2 cellular contexts compared by ENCODE assay signal in genomic region chr20:57211406-57211805, GRCh38.
TF ChIP-seq lines count a peak whose summit lies in the region.

No MANE protein-coding gene starts in this region.

TF ChIP-seq in GM23338, 12 proteins besides CTCF, POLR2A, EP300 and RAD21:
- TF ChIP-seq STAT1 (IDR thresholded peaks at IDR 0.05; ENCODE audit: unreplicated experiment) (no peak), ZNF114 (CRISPR knock-in tag; IDR thresholded peaks at IDR 0.05) (no peak), ZNF462 (CRISPR knock-in tag; IDR thresholded peaks at IDR 0.05) (no peak), CREB1 (CRISPR knock-in tag; IDR thresholded peaks at IDR 0.05; ENCODE audit: low read depth) (no peak), EZH2 (IDR thresholded peaks at IDR 0.05; ENCODE audit: low read depth, unreplicated experiment) (no peak), ZNF331 (CRISPR knock-in tag; IDR thresholded peaks at IDR 0.05; ENCODE audit: low read depth) (no peak), EZH2phosphoT487 (IDR thresholded peaks at IDR 0.05; ENCODE audit: unreplicated experiment) (no peak), NANOG (IDR thresholded peaks at IDR 0.05; ENCODE audit: borderline replicate concordance) (no peak), ETS1 (IDR thresholded peaks at IDR 0.05) (no peak), REST (IDR thresholded peaks at IDR 0.05; ENCODE audit: unreplicated experiment) (no peak), JUNB (IDR thresholded peaks at IDR 0.05; ENCODE audit: unreplicated experiment) (no peak), POLR2AphosphoS5 (IDR thresholded peaks at IDR 0.05; ENCODE audit: low read depth) (no peak)

TF ChIP-seq in H1, 55 proteins besides CTCF, POLR2A, EP300 and RAD21:
- TF ChIP-seq HDAC2 (IDR thresholded peaks at IDR 0.05; ENCODE audit: borderline replicate concordance in 1 of 2, low read depth in 2 of 2, low read length in 2 of 2) (no peak), SP1 (IDR thresholded peaks at IDR 0.05; ENCODE audit: low read depth, low read length) (no peak), SUZ12 (IDR thresholded peaks at IDR 0.05; ENCODE audit: low read length) (no peak), RNF2 (IDR thresholded peaks at IDR 0.05; ENCODE audit: borderline replicate concordance, low read depth, low read length, missing control alignments, poor library complexity, severe bottlenecking) (no peak)
